9 cellular contexts compared by ENCODE assay signal in genomic region chr19:49149652-49150105, GRCh38. TPM values are rescaled to one million over a fixed set of nuclear protein-coding genes. Genes with fewer than 3 reads are reported as not detected.
A peak's percentile ranks its signal among the peaks of the same experiment; 100 is the strongest.
DNase-seq lines count a peak whose midpoint lies in the region; ATAC-seq, FAIRE-seq and TF ChIP-seq lines count a peak whose summit lies in the region.
"Had no signal": no experiment of that assay in that cellular context is flagged by ENCODE, and none has a peak within 500 bp of the region (broad histone marks: within the 10 kb centered on the region; RNA-seq: fewer than 3 reads in every experiment).

No MANE protein-coding gene starts in this region.

- no peaks in the 10 kb centered on the region for H3K27me3 ChIP-seq in DOHH2 (ENCODE audit: control insufficient read depth, low read length)
- H3K27me3 ChIP-seq in SJCRH30: no peaks in the 10 kb centered on the region
- no peaks in the 10 kb centered on the region for H3K27me3 ChIP-seq in dorsolateral prefrontal cortex
- H3K27me3 ChIP-seq in HepG2 (ENCODE audit: control insufficient read depth in 1 of 2, insufficient read depth in 2 of 2, low read length in 2 of 2): no peaks in the 10 kb centered on the region; a peak in 2 of 5 replicates
- H3K27me3 ChIP-seq in stomach: peaks cover 0 to 33% (median 0%) of the 10 kb centered on the region in 3 donors

- peak; percentile 25; the same call in 2 of the 3 replicates for ATAC-seq in HepG2
- ATAC-seq in HG02870 (IDR thresholded peaks at IDR 0.05; ENCODE audit: unreplicated experiment): no peak

- TF ChIP-seq EP300 in HepG2 (IDR thresholded peaks at IDR 0.05; ENCODE audit: low read depth in 2 of 2, low read length in 2 of 2) (no peak), HepG2 (CRISPR knock-in tag; IDR thresholded peaks at IDR 0.05; ENCODE audit: borderline replicate concordance) (no peak), stomach (IDR thresholded peaks at IDR 0.05) (no peak)

- no peak overlapping the region for H2AFZ ChIP-seq in HepG2 (ENCODE audit: low read length)

- WGBS in HepG2 (ENCODE audit: low lambda C conversion rate): 0% methylated on average over 6 of the region's 23 CpGs
- WGBS in stomach, 5 donors: 0 to 5% (median 1%) methylated on average over 18 to 23 of the region's 23 CpGs

- H3K36me3 ChIP-seq in DOHH2 (ENCODE audit: control insufficient read depth, low read length) (no peaks in the 10 kb centered on the region), SJCRH30 (no peaks in the 10 kb centered on the region), HepG2 (replicated peaks in 1 of 2; ENCODE audit: control insufficient read depth in 1 of 2, insufficient read depth in 2 of 2, low read length in 2 of 2) (no peaks in the 10 kb centered on the region), stomach (no peaks in the 10 kb centered on the region)

- no peak for TF ChIP-seq RAD21 in HepG2 (CRISPR knock-in tag; IDR thresholded peaks at IDR 0.05)

- H3F3A ChIP-seq in DOHH2 (ENCODE audit: control insufficient read depth, insufficient read depth): peaks cover 11% of the 10 kb centered on the region

- H3K4me2 ChIP-seq in DOHH2 (ENCODE audit: low read length) (peak overlapping the region; percentile 94), HepG2 (ENCODE audit: low read depth, low read length) (peak overlapping the region; percentile 94)

- in situ Hi-C loops in HepG2 (cut with HindIII; ENCODE audit: extremely low pct_ligation_motif_present, low pct_unique_long_range_greater_than_20kb): loop anchor here (5.0 kb wide), 1 partner anchor 32 kb away; the partner anchor contains the start of genes C19orf73 and PPFIA3

- H3K4me3 ChIP-seq in DOHH2 (ENCODE audit: low read length) (peak overlapping the region; percentile 95), SJCRH30 (peak overlapping the region; percentile 76), dorsolateral prefrontal cortex (peak overlapping the region; percentile 48 to 99 (median 82)), HepG2 (replicated peaks in 1 of 3; ENCODE audit: insufficient read depth in 1 of 3, low read depth in 2 of 3, low read length in 3 of 3) (peak overlapping the region; percentile 53 to 86 (median 63)), stomach (peak overlapping the region; percentile 66 to 82 (median 70))

- intact Hi-C loops in dorsolateral prefrontal cortex (cut with DNase I): loop anchor here (5.0 kb wide), 3 partner anchors 37 to 58 kb away; partner anchors contain the start of gene LIN7B (in 2 of the 2)
- intact Hi-C loops in HepG2 (cut with micrococcal nuclease; ENCODE audit: unreplicated experiment): loop anchor here (1.0 to 10.0 kb wide), 3 partner anchors 30 to 55 kb away; partner anchors contain the start of genes C19orf73 and PPFIA3
- intact Hi-C loops in stomach (cut with DNase I; ENCODE audit: low total_unique reads): loop anchor here (10.0 kb wide), 1 partner anchor 55 kb away; no protein-coding TSS in a partner anchor

- CTCF ChIA-PET in HepG2 (lab: Yijun Ruan, JAX; ENCODE audit: low intra/inter-chr PET ratio, low total read pairs): no interaction called here

- H4K20me1 ChIP-seq in DOHH2 (ENCODE audit: control insufficient read depth, insufficient read depth, low read depth, low read length) (no peaks in the 10 kb centered on the region), HepG2 (ENCODE audit: insufficient read depth, low read length) (no peaks in the 10 kb centered on the region)

- POLR2A ChIA-PET in HepG2 (lab: Yijun Ruan, JAX): interaction anchor here (0.9 to 3.2 kb wide), 9 partner anchors 11 to 342 kb away, joined by 3 to 21 read pairs (median 6); partner anchors contain the start of genes GYS1, LIN7B and RUVBL2

- H3K9me3 ChIP-seq in DOHH2 (ENCODE audit: control insufficient read depth, insufficient read depth, low read length) (no peaks in the 10 kb centered on the region), SJCRH30 (replicated peaks) (no peaks in the 10 kb centered on the region), HepG2 (ENCODE audit: low read length) (no peaks in the 10 kb centered on the region), stomach (no peaks in the 10 kb centered on the region)

- H3K27ac ChIP-seq in DOHH2 (ENCODE audit: low read depth, low read length) (peak overlapping the region; percentile 48), SJCRH30 (peak overlapping the region; percentile 74), dorsolateral prefrontal cortex (peak overlapping the region in 56 of 59 donors; percentile 13 to 95 (median 83)), HepG2 (ENCODE audit: extremely low read length, insufficient read depth, low read length) (peak overlapping the region; percentile 77), stomach (peak overlapping the region; percentile 72 to 92 (median 85))

- BruUV-seq in HepG2 (replicated peaks; lab: Mats Ljungman, UMichigan): TSS peak; percentile 81

- peak overlapping the region; percentile 77 for H3K9ac ChIP-seq in HepG2 (ENCODE audit: insufficient read depth, low read depth, low read length)

- no peak for FAIRE-seq in HepG2 (lab: Jason Lieb, UNC)
- FAIRE-seq: colon had no signal

- H3K9me2 ChIP-seq in DOHH2 (replicated peaks; ENCODE audit: control insufficient read depth, low read length): no peaks in the 10 kb centered on the region

- TF ChIP-seq CTCF in DOHH2 (IDR thresholded peaks at IDR 0.05; ENCODE audit: low read depth, low read length, poor library complexity, severe bottlenecking): no peak
- no peak for TF ChIP-seq CTCF in dorsolateral prefrontal cortex (IDR thresholded peaks at IDR 0.05 in 54 of 56, conservative IDR thresholded peaks at IDR 0.05 in 2 of 56; ENCODE audit: low read depth in 1 of 56, partially characterized antibody in 56 of 56)
- TF ChIP-seq CTCF in HepG2 (CRISPR knock-in tag; IDR thresholded peaks at IDR 0.05): no peak
- TF ChIP-seq CTCF in stomach (IDR thresholded peaks at IDR 0.05): no peak

- H3K4me1 ChIP-seq in DOHH2 (ENCODE audit: control insufficient read depth, low read length): peaks cover 35% of the 10 kb centered on the region
- peaks cover 5% of the 10 kb centered on the region; the same call in 1 of the 2 replicates for H3K4me1 ChIP-seq in SJCRH30
- peaks cover 60% of the 10 kb centered on the region for H3K4me1 ChIP-seq in HepG2 (ENCODE audit: insufficient read depth, low read length)
- peaks cover 35 to 62% (median 52%) of the 10 kb centered on the region in 4 donors for H3K4me1 ChIP-seq in stomach

- DNase-seq in LoVo (ENCODE audit: low spot score) (peak; percentile 42), SJCRH30 (peak; percentile 83 to 90), dorsolateral prefrontal cortex (peak; percentile 36 to 83 (median 74)), HepG2 (ENCODE audit: low spot score) (peak; percentile 76), stomach (peak; percentile 58)
- DNase-seq in stimulated activated CD4-positive, alpha-beta T cell treated with anti-CD3 and anti-CD28 coated beads, Interleukin-1b, Interleukin-23, amount 100 ng/mL, for 48 hours: no peak

- TF ChIP-seq POLR2A in HepG2 (IDR thresholded peaks at IDR 0.05; ENCODE audit: insufficient read depth in 1 of 2, low read depth in 2 of 2, low read length in 2 of 2) (no peak), stomach (IDR thresholded peaks at IDR 0.05) (no peak)

- no peaks in the 10 kb centered on the region for H3K79me2 ChIP-seq in DOHH2 (ENCODE audit: control insufficient read depth, low read length)
- H3K79me2 ChIP-seq in HepG2 (ENCODE audit: insufficient read depth, low read length): no peaks in the 10 kb centered on the region

RNA-seq across cellular contexts. Expression of gene HRC, which starts 5.5 kb away (rescaled TPM):
- 2.1 and 3.2 TPM in 2 replicates for total RNA-seq in SJCRH30 (2014; rRNA removed; shearing (Covaris generic))
- total RNA-seq in dorsolateral prefrontal cortex (1 to 10 TPM in 96 of 120 experiments, under 1 TPM in 24; 0.26 to 5.0 (median 1.5) TPM), HepG2 (2016; rRNA removed; fragmentation: Illumina TruSeq; extraction: Trizol) (1.5 and 3.6 TPM in 2 replicates), stomach (1 to 10 TPM in 2 of 5 donors, not detected in 3; 1.7 to 8.1 TPM)
- 0.18 and 0.20 TPM in 2 replicates for total RNA-seq in HepG2 (2016; cell fraction: cytosol; rRNA removed; fragmentation: Illumina TruSeq; extraction: Trizol; ENCODE audit: low read depth)
- 1.0 and 4.4 TPM in 2 replicates for total RNA-seq in HepG2 (2016; cell fraction: insoluble cytoplasmic fraction; rRNA removed; fragmentation: Illumina TruSeq; extraction: Trizol)
- 0.24 and 0.46 TPM in 2 replicates for total RNA-seq in HepG2 (2016; cell fraction: membrane; rRNA removed; fragmentation: Illumina TruSeq; extraction: Trizol)
- total RNA-seq in HepG2 (2016; cell fraction: nucleus; rRNA removed; fragmentation: Illumina TruSeq; extraction: Trizol): 2.5 and 3.4 TPM in 2 replicates
- polyA plus RNA-seq in HepG2 (2011; rRNA removed) (15.4 and 26.4 TPM in 2 replicates), stomach (under 1 TPM; 0.44 to 0.83 (median 0.61) TPM)
- polyA plus RNA-seq in HepG2 (2011; cell fraction: cytosol; rRNA removed): 13.5 and 21.9 TPM in 2 replicates
- polyA plus RNA-seq in HepG2 (2011; cell fraction: nucleus; rRNA removed): 13.0 and 19.9 TPM in 2 replicates
- 17.7 and 25.6 TPM in 2 replicates for polyA plus RNA-seq in HepG2 (2012)
- 0.20 and 0.45 TPM in 2 replicates for polyA plus RNA-seq in HepG2 (2016; cell fraction: cytosol; fragmentation: Illumina TruSeq; extraction: Trizol; ENCODE audit: low read depth)
- 1.3 and 2.6 TPM in 2 replicates for polyA plus RNA-seq in HepG2 (2016; cell fraction: insoluble cytoplasmic fraction; fragmentation: Illumina TruSeq; extraction: Trizol; ENCODE audit: low read depth)
- polyA plus RNA-seq in HepG2 (2016; cell fraction: membrane; fragmentation: Illumina TruSeq; extraction: Trizol; ENCODE audit: low read depth): 0.15 and 0.74 TPM in 2 replicates
- 7.3 and 9.2 TPM in 2 replicates for polyA plus RNA-seq in HepG2 (2016; cell fraction: nucleus; fragmentation: Illumina TruSeq; extraction: Trizol; ENCODE audit: insufficient read depth, low read depth)
- 0.28 and 5.1 TPM in 2 replicates for polyA minus RNA-seq in HepG2 (2011; rRNA and poly(A)+ RNA removed; ENCODE audit: low replicate concordance)
- 3.9 and 8.6 TPM in 2 replicates for polyA minus RNA-seq in HepG2 (2011; cell fraction: cytosol; rRNA and poly(A)+ RNA removed)
- polyA minus RNA-seq in HepG2 (2011; cell fraction: nucleus; rRNA and poly(A)+ RNA removed): 2.2 and 4.6 TPM in 2 replicates

RNA-seq across cellular contexts. Expression of gene TRPM4, which starts 7.9 kb away (rescaled TPM):
- total RNA-seq in SJCRH30 (2014; rRNA removed; shearing (Covaris generic)): 1.2 and 1.8 TPM in 2 replicates
- total RNA-seq in dorsolateral prefrontal cortex (10 to 100 TPM in 119 of 120 experiments, 1 to 10 TPM in 1; 7.3 to 29.5 (median 16.3) TPM), HepG2 (2016; rRNA removed; fragmentation: Illumina TruSeq; extraction: Trizol) (1.7 and 1.9 TPM in 2 replicates), stomach (1,000 to 10,000 TPM in 1 of 5 donors, 100 to 1,000 TPM in 3, 10 to 100 TPM in 1; 29.0 to 1,449 (median 158) TPM)
- 0.91 and 1.1 TPM in 2 replicates for total RNA-seq in HepG2 (2016; cell fraction: cytosol; rRNA removed; fragmentation: Illumina TruSeq; extraction: Trizol; ENCODE audit: low read depth)
- total RNA-seq in HepG2 (2016; cell fraction: insoluble cytoplasmic fraction; rRNA removed; fragmentation: Illumina TruSeq; extraction: Trizol): 1.2 and 1.5 TPM in 2 replicates
- 1.2 and 1.6 TPM in 2 replicates for total RNA-seq in HepG2 (2016; cell fraction: membrane; rRNA removed; fragmentation: Illumina TruSeq; extraction: Trizol)
- 3.3 and 3.9 TPM in 2 replicates for total RNA-seq in HepG2 (2016; cell fraction: nucleus; rRNA removed; fragmentation: Illumina TruSeq; extraction: Trizol)
- polyA plus RNA-seq in HepG2 (2011; rRNA removed) (4.3 and 6.3 TPM in 2 replicates), stomach (10 to 100 TPM; 11.8 to 34.3 (median 26.6) TPM)
- 3.2 and 3.5 TPM in 2 replicates for polyA plus RNA-seq in HepG2 (2011; cell fraction: cytosol; rRNA removed)
- polyA plus RNA-seq in HepG2 (2011; cell fraction: nucleus; rRNA removed): 27.5 and 33.2 TPM in 2 replicates
- polyA plus RNA-seq in HepG2 (2012): 6.3 and 7.5 TPM in 2 replicates
- 0.50 and 0.69 TPM in 2 replicates for polyA plus RNA-seq in HepG2 (2016; cell fraction: cytosol; fragmentation: Illumina TruSeq; extraction: Trizol; ENCODE audit: low read depth)
- 0.73 and 1.3 TPM in 2 replicates for polyA plus RNA-seq in HepG2 (2016; cell fraction: insoluble cytoplasmic fraction; fragmentation: Illumina TruSeq; extraction: Trizol; ENCODE audit: low read depth)
- 1.1 TPM in 2 replicates for polyA plus RNA-seq in HepG2 (2016; cell fraction: membrane; fragmentation: Illumina TruSeq; extraction: Trizol; ENCODE audit: low read depth)
- polyA plus RNA-seq in HepG2 (2016; cell fraction: nucleus; fragmentation: Illumina TruSeq; extraction: Trizol; ENCODE audit: insufficient read depth, low read depth): 6.3 and 6.9 TPM in 2 replicates
- polyA minus RNA-seq in HepG2 (2011; rRNA and poly(A)+ RNA removed; ENCODE audit: low replicate concordance): 4.8 and 7.6 TPM in 2 replicates
- 1.8 and 3.2 TPM in 2 replicates for polyA minus RNA-seq in HepG2 (2011; cell fraction: cytosol; rRNA and poly(A)+ RNA removed)
- 5.5 and 6.3 TPM in 2 replicates for polyA minus RNA-seq in HepG2 (2011; cell fraction: nucleus; rRNA and poly(A)+ RNA removed)

RNA-seq across cellular contexts. Expression of gene PPFIA3, which starts 30.3 kb away (rescaled TPM):
- total RNA-seq in SJCRH30 (2014; rRNA removed; shearing (Covaris generic)): 20.8 and 27.1 TPM in 2 replicates
- total RNA-seq in dorsolateral prefrontal cortex (100 to 1,000 TPM in 3 of 120 experiments, 10 to 100 TPM in 117; 24.9 to 116 (median 84.0) TPM), HepG2 (2016; rRNA removed; fragmentation: Illumina TruSeq; extraction: Trizol) (6.3 and 8.6 TPM in 2 replicates), stomach (10 to 100 TPM in 1 of 5 donors, 1 to 10 TPM in 3, under 1 TPM in 1; 0.45 to 12.7 (median 4.2) TPM)
- total RNA-seq in HepG2 (2016; cell fraction: cytosol; rRNA removed; fragmentation: Illumina TruSeq; extraction: Trizol; ENCODE audit: low read depth): 1.9 and 2.7 TPM in 2 replicates
- 6.5 and 8.9 TPM in 2 replicates for total RNA-seq in HepG2 (2016; cell fraction: insoluble cytoplasmic fraction; rRNA removed; fragmentation: Illumina TruSeq; extraction: Trizol)
- 4.5 and 5.6 TPM in 2 replicates for total RNA-seq in HepG2 (2016; cell fraction: membrane; rRNA removed; fragmentation: Illumina TruSeq; extraction: Trizol)
- total RNA-seq in HepG2 (2016; cell fraction: nucleus; rRNA removed; fragmentation: Illumina TruSeq; extraction: Trizol): 8.1 and 9.0 TPM in 2 replicates
- polyA plus RNA-seq in HepG2 (2011; rRNA removed) (6.7 and 8.9 TPM in 2 replicates), stomach (10 to 100 TPM in 1 of 3 donors, 1 to 10 TPM in 2; 7.2 to 19.7 (median 9.7) TPM)
- 6.0 and 7.5 TPM in 2 replicates for polyA plus RNA-seq in HepG2 (2011; cell fraction: cytosol; rRNA removed)
- 37.0 and 50.3 TPM in 2 replicates for polyA plus RNA-seq in HepG2 (2011; cell fraction: nucleus; rRNA removed)
- 9.4 and 9.5 TPM in 2 replicates for polyA plus RNA-seq in HepG2 (2012)
- polyA plus RNA-seq in HepG2 (2016; cell fraction: cytosol; fragmentation: Illumina TruSeq; extraction: Trizol; ENCODE audit: low read depth): 1.9 and 2.8 TPM in 2 replicates
- 6.2 and 6.5 TPM in 2 replicates for polyA plus RNA-seq in HepG2 (2016; cell fraction: insoluble cytoplasmic fraction; fragmentation: Illumina TruSeq; extraction: Trizol; ENCODE audit: low read depth)
- 3.3 and 4.2 TPM in 2 replicates for polyA plus RNA-seq in HepG2 (2016; cell fraction: membrane; fragmentation: Illumina TruSeq; extraction: Trizol; ENCODE audit: low read depth)
- polyA plus RNA-seq in HepG2 (2016; cell fraction: nucleus; fragmentation: Illumina TruSeq; extraction: Trizol; ENCODE audit: insufficient read depth, low read depth): 21.5 and 24.1 TPM in 2 replicates
- polyA minus RNA-seq in HepG2 (2011; rRNA and poly(A)+ RNA removed; ENCODE audit: low replicate concordance): 8.5 and 15.8 TPM in 2 replicates
- polyA minus RNA-seq in HepG2 (2011; cell fraction: cytosol; rRNA and poly(A)+ RNA removed): 4.9 and 5.9 TPM in 2 replicates
- polyA minus RNA-seq in HepG2 (2011; cell fraction: nucleus; rRNA and poly(A)+ RNA removed): 13.8 and 16.6 TPM in 2 replicates

RNA-seq across cellular contexts. Expression of gene C19orf73, which starts 30.7 kb away (rescaled TPM):
- 0.99 and 1.7 TPM in 2 replicates for total RNA-seq in SJCRH30 (2014; rRNA removed; shearing (Covaris generic))
- total RNA-seq in dorsolateral prefrontal cortex: 1 to 10 TPM in 119 of 120 experiments, not detected in 1; 1.5 to 6.6 (median 3.2) TPM
- 0.80 and 1.4 TPM in 2 replicates for total RNA-seq in HepG2 (2016; rRNA removed; fragmentation: Illumina TruSeq; extraction: Trizol)
- total RNA-seq in HepG2 (2016; cell fraction: cytosol; rRNA removed; fragmentation: Illumina TruSeq; extraction: Trizol; ENCODE audit: low read depth): 1.6 and 3.1 TPM in 2 replicates
- total RNA-seq in HepG2 (2016; cell fraction: insoluble cytoplasmic fraction; rRNA removed; fragmentation: Illumina TruSeq; extraction: Trizol): 1.6 and 1.9 TPM in 2 replicates
- total RNA-seq in HepG2 (2016; cell fraction: membrane; rRNA removed; fragmentation: Illumina TruSeq; extraction: Trizol): 2.1 and 2.4 TPM in 2 replicates
- 0.59 and 0.94 TPM in 2 replicates for total RNA-seq in HepG2 (2016; cell fraction: nucleus; rRNA removed; fragmentation: Illumina TruSeq; extraction: Trizol)
- 1.5 and 3.0 TPM in 2 replicates for polyA plus RNA-seq in HepG2 (2011; rRNA removed)
- 2.6 TPM in 2 replicates for polyA plus RNA-seq in HepG2 (2011; cell fraction: cytosol; rRNA removed)
- polyA plus RNA-seq in HepG2 (2011; cell fraction: nucleus; rRNA removed): 3.8 and 4.8 TPM in 2 replicates
- polyA plus RNA-seq in HepG2 (2012): 1.1 and 1.9 TPM in 2 replicates
- 2.0 and 2.7 TPM in 2 replicates for polyA plus RNA-seq in HepG2 (2016; cell fraction: cytosol; fragmentation: Illumina TruSeq; extraction: Trizol; ENCODE audit: low read depth)
- 1.6 and 2.2 TPM in 2 replicates for polyA plus RNA-seq in HepG2 (2016; cell fraction: insoluble cytoplasmic fraction; fragmentation: Illumina TruSeq; extraction: Trizol; ENCODE audit: low read depth)
- 1.5 and 1.6 TPM in 2 replicates for polyA plus RNA-seq in HepG2 (2016; cell fraction: membrane; fragmentation: Illumina TruSeq; extraction: Trizol; ENCODE audit: low read depth)
- polyA plus RNA-seq in HepG2 (2016; cell fraction: nucleus; fragmentation: Illumina TruSeq; extraction: Trizol; ENCODE audit: insufficient read depth, low read depth): 0.74 TPM in 1 of 2 replicates, not detected in the other
- polyA minus RNA-seq in HepG2 (2011; rRNA and poly(A)+ RNA removed; ENCODE audit: low replicate concordance): 1.3 TPM in 2 replicates
- polyA minus RNA-seq in HepG2 (2011; cell fraction: cytosol; rRNA and poly(A)+ RNA removed): 0.89 and 1.2 TPM in 2 replicates
- 1.8 and 3.0 TPM in 2 replicates for polyA minus RNA-seq in HepG2 (2011; cell fraction: nucleus; rRNA and poly(A)+ RNA removed)
- total RNA-seq in stomach: not detected
- 1 to 10 TPM; 3.4 to 4.2 (median 3.7) TPM for polyA plus RNA-seq in stomach

RNA-seq across cellular contexts. Expression of gene LIN7B, which starts 35.5 kb away (rescaled TPM):
- 4.1 and 5.0 TPM in 2 replicates for total RNA-seq in SJCRH30 (2014; rRNA removed; shearing (Covaris generic))
- 10 to 100 TPM; 15.5 to 61.0 (median 36.9) TPM for total RNA-seq in dorsolateral prefrontal cortex
- total RNA-seq in HepG2 (2016; rRNA removed; fragmentation: Illumina TruSeq; extraction: Trizol): 3.5 and 5.3 TPM in 2 replicates
- total RNA-seq in HepG2 (2016; cell fraction: cytosol; rRNA removed; fragmentation: Illumina TruSeq; extraction: Trizol; ENCODE audit: low read depth): 5.6 and 7.0 TPM in 2 replicates
- total RNA-seq in HepG2 (2016; cell fraction: insoluble cytoplasmic fraction; rRNA removed; fragmentation: Illumina TruSeq; extraction: Trizol): 2.9 and 5.2 TPM in 2 replicates
- 6.4 and 6.9 TPM in 2 replicates for total RNA-seq in HepG2 (2016; cell fraction: membrane; rRNA removed; fragmentation: Illumina TruSeq; extraction: Trizol)
- total RNA-seq in HepG2 (2016; cell fraction: nucleus; rRNA removed; fragmentation: Illumina TruSeq; extraction: Trizol): 3.4 and 4.1 TPM in 2 replicates
- polyA plus RNA-seq in HepG2 (2011; rRNA removed): 7.6 and 8.6 TPM in 2 replicates
- 5.0 and 9.3 TPM in 2 replicates for polyA plus RNA-seq in HepG2 (2011; cell fraction: cytosol; rRNA removed)
- 15.9 and 17.9 TPM in 2 replicates for polyA plus RNA-seq in HepG2 (2011; cell fraction: nucleus; rRNA removed)
- polyA plus RNA-seq in HepG2 (2012): 3.9 and 4.2 TPM in 2 replicates
- 4.7 and 5.8 TPM in 2 replicates for polyA plus RNA-seq in HepG2 (2016; cell fraction: cytosol; fragmentation: Illumina TruSeq; extraction: Trizol; ENCODE audit: low read depth)
- 3.3 and 3.7 TPM in 2 replicates for polyA plus RNA-seq in HepG2 (2016; cell fraction: insoluble cytoplasmic fraction; fragmentation: Illumina TruSeq; extraction: Trizol; ENCODE audit: low read depth)
- polyA plus RNA-seq in HepG2 (2016; cell fraction: membrane; fragmentation: Illumina TruSeq; extraction: Trizol; ENCODE audit: low read depth): 2.7 and 6.8 TPM in 2 replicates
- 8.3 and 9.6 TPM in 2 replicates for polyA plus RNA-seq in HepG2 (2016; cell fraction: nucleus; fragmentation: Illumina TruSeq; extraction: Trizol; ENCODE audit: insufficient read depth, low read depth)
- polyA minus RNA-seq in HepG2 (2011; rRNA and poly(A)+ RNA removed; ENCODE audit: low replicate concordance): 3.8 and 4.0 TPM in 2 replicates
- polyA minus RNA-seq in HepG2 (2011; cell fraction: cytosol; rRNA and poly(A)+ RNA removed): 0.88 and 1.7 TPM in 2 replicates
- polyA minus RNA-seq in HepG2 (2011; cell fraction: nucleus; rRNA and poly(A)+ RNA removed): 4.9 and 8.3 TPM in 2 replicates
- total RNA-seq in stomach: 100 to 1,000 TPM in 1 of 5 donors, 10 to 100 TPM in 2, 1 to 10 TPM in 1, not detected in 1; 5.5 to 118 (median 30.5) TPM
- 10 to 100 TPM in 2 of 3 donors, 1 to 10 TPM in 1; 4.0 to 18.1 (median 11.5) TPM for polyA plus RNA-seq in stomach
